ENCODE assay signal across 8 cellular contexts in the genomic region with DNA sequence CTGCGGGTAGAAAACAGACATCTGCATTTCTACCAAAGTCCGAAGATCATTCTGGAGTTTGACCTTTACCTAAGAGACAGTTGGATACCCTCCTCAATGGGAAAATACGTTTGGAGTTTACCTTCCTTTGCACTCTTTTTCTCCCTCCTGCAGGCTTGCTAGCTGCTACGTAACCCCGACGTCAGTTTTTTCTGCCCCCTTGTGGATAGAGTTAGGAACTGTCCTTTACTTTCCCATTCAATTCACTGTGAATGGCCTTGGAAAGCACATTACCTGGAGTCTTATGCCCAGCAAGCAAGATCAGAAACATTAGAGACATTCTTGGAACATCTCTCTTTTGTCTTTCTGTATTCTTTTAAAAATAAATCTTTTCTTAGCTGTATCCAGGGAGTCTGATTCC.
DNase-seq lines count a peak whose midpoint lies in the region; ATAC-seq, FAIRE-seq and TF ChIP-seq lines count a peak whose summit lies in the region.

No MANE protein-coding gene starts in this region.

- H3K4me1 Mint-ChIP-seq in activated naive CD8-positive, alpha-beta T cell treated with anti-CD3 and anti-CD28 coated beads, Interleukin-2, amount 50 U/mL, for 24 hours = no peaks in the 10 kb centered on the region

- peak; percentile 85 for ATAC-seq in HG03095 (IDR thresholded peaks at IDR 0.05; ENCODE audit: unreplicated experiment)
- ATAC-seq in activated naive CD8-positive, alpha-beta T cell treated with anti-CD3 and anti-CD28 coated beads, Interleukin-2, amount 50 U/mL, for 24 hours = no peak
- ATAC-seq in GM21367 (IDR thresholded peaks at IDR 0.05; ENCODE audit: unreplicated experiment) = no peak

- TF ChIP-seq CTCF in kidney epithelial cell (IDR thresholded peaks at IDR 0.05; ENCODE audit: insufficient read depth, low read length, poor library complexity, severe bottlenecking) = peak; percentile 39

- H3K27me3 ChIP-seq in kidney epithelial cell (ENCODE audit: control insufficient read depth, insufficient read depth, low read length) = no peaks in the 10 kb centered on the region

- in situ Hi-C loops in SK-MEL-5 (cut with HindIII; ENCODE audit: low pct_unique_long_range_greater_than_20kb, low sequenced_read_pairs) = no loop called here

- H3K27me3 Mint-ChIP-seq in activated naive CD8-positive, alpha-beta T cell treated with anti-CD3 and anti-CD28 coated beads, Interleukin-2, amount 50 U/mL, for 24 hours = no peaks in the 10 kb centered on the region

- DNase-seq in AG08396 (ENCODE audit: low spot score) (peak; percentile 21), GM12892 (ENCODE audit: insufficient read length) (no peak), SK-MEL-5 (ENCODE audit: low read depth, low spot score) (peak; percentile 62), kidney epithelial cell (ENCODE audit: low read depth) (no peak)
- DNase-seq in activated naive CD8-positive, alpha-beta T cell treated with anti-CD3 and anti-CD28 coated beads, Interleukin-2, amount 50 U/mL, for 24 hours = no peak
- DNase-seq in stimulated activated CD4-positive, alpha-beta T cell treated with anti-CD3 and anti-CD28 coated beads, Interleukin-15, amount 100 ng/mL, for 24 hours = no peak

- no peaks in the 10 kb centered on the region for H3K36me3 ChIP-seq in kidney epithelial cell (ENCODE audit: control insufficient read depth, insufficient read depth, low read length)

- no peaks in the 10 kb centered on the region for H3K36me3 Mint-ChIP-seq in activated naive CD8-positive, alpha-beta T cell treated with anti-CD3 and anti-CD28 coated beads, Interleukin-2, amount 50 U/mL, for 24 hours (ENCODE audit: low read depth)

- no peak overlapping the region for H3K27ac Mint-ChIP-seq in activated naive CD8-positive, alpha-beta T cell treated with anti-CD3 and anti-CD28 coated beads, Interleukin-2, amount 50 U/mL, for 24 hours

- no peak overlapping the region for H3K4me3 Mint-ChIP-seq in activated naive CD8-positive, alpha-beta T cell treated with anti-CD3 and anti-CD28 coated beads, Interleukin-2, amount 50 U/mL, for 24 hours

- peak; percentile 83 for FAIRE-seq in GM12892 (lab: Jason Lieb, UNC)

- no peak for TF ChIP-seq POLR2A in GM12892 (IDR thresholded peaks at IDR 0.05; ENCODE audit: low read depth, low read length)

- no peaks in the 10 kb centered on the region for H3K9me3 Mint-ChIP-seq in activated naive CD8-positive, alpha-beta T cell treated with anti-CD3 and anti-CD28 coated beads, Interleukin-2, amount 50 U/mL, for 24 hours

- H3K4me3 ChIP-seq in kidney epithelial cell (ENCODE audit: low read depth, low read length) = no peak overlapping the region

Comparison
In these comparisons a context has a peak if more than half of its experiments do, and no peak if none do; other contexts are left out.
1. DNase-seq: peak in AG08396 (single experiment) and SK-MEL-5 (single experiment); none in GM12892 (single experiment), kidney epithelial cell (single experiment), activated naive CD8-positive, alpha-beta T cell treated with anti-CD3 and anti-CD28 coated beads, Interleukin-2, amount 50 U/mL, for 24 hours (single experiment) and stimulated activated CD4-positive, alpha-beta T cell treated with anti-CD3 and anti-CD28 coated beads, Interleukin-15, amount 100 ng/mL, for 24 hours (single experiment).